ENCODE assay signal across 8 cellular contexts in the genomic region with DNA sequence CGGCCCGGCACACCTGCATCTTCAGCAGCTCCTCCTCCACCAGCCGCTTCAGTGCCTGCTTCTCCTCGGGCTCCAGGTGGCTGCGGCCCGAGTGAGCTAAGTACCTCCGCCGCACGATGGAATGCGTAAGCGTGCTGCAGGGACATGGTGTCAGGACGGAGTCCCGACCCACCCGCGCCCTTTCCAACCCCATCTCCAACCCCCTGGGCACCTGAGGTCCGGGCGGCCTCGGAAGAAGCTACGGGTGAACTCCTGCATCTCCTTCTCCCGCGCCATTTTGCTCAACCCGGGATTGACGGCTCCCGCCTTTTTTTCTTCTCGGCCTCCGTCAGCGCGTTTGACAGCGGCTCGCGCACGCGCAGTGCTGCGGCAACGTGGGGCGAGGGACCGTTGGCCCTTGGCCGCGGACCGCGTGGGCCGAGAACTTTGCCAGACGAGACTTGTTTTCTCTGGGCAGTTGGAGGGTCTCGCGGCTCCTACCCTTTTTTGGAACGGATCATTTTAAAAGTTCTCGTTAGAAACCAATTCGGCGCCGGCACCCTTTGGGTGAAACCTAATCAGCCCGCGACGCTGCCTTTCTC. TPM values are rescaled to one million over a fixed set of nuclear protein-coding genes. Genes with fewer than 3 reads are reported as not detected.
A peak's percentile ranks its signal among the peaks of the same experiment; 100 is the strongest.
DNase-seq lines count a peak whose midpoint lies in the region; ATAC-seq and TF ChIP-seq lines count a peak whose summit lies in the region.

A gene with protein sequence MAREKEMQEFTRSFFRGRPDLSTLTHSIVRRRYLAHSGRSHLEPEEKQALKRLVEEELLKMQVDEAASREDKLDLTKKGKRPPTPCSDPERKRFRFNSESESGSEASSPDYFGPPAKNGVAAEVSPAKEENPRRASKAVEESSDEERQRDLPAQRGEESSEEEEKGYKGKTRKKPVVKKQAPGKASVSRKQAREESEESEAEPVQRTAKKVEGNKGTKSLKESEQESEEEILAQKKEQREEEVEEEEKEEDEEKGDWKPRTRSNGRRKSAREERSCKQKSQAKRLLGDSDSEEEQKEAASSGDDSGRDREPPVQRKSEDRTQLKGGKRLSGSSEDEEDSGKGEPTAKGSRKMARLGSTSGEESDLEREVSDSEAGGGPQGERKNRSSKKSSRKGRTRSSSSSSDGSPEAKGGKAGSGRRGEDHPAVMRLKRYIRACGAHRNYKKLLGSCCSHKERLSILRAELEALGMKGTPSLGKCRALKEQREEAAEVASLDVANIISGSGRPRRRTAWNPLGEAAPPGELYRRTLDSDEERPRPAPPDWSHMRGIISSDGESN (minus strand): TSS at position 288 of the 581 bp plus-strand sequence. CDS start 12 bp downstream, at position 276.

- POLR2A ChIA-PET in activated CD8-positive, alpha-beta T cell treated with anti-CD3 and anti-CD28 coated beads for 36 hours (lab: Charles Lee), result interaction anchor here (0.6 to 7.7 kb wide), 17 partner anchors 9 to 188 kb away, joined by 3 to 74 read pairs (median 6); a partner anchor contains a TSS

- no peaks in the 10 kb centered on the region for H3K9me3 Mint-ChIP-seq in CD4-positive, CD25-positive, alpha-beta regulatory T cell
- H3K9me3 Mint-ChIP-seq in activated CD8-positive, alpha-beta T cell treated with anti-CD3 and anti-CD28 coated beads for 36 hours, result no peaks in the 10 kb centered on the region

- DNase-seq in CD4-positive, CD25-positive, alpha-beta regulatory T cell, result peak; percentile 81 to 89 (median 89)
- peak; percentile 61 to 91 for DNase-seq in HL-60 (ENCODE audit: low read depth in 1 of 2, low spot score in 1 of 2)
- peak; percentile 91 for DNase-seq in NCI-H82 (lab: John Stamatoyannopoulos, UW)
- peak; percentile 90 for DNase-seq in activated CD8-positive, alpha-beta T cell treated with anti-CD3 and anti-CD28 coated beads for 36 hours
- peak; percentile 88 for DNase-seq in lung (ENCODE audit: low spot score)
- peak; percentile 69 to 81 (median 73) for DNase-seq in stimulated activated CD4-positive, alpha-beta T cell treated with anti-CD3 and anti-CD28 coated beads, TNF-alpha, amount 100 ng/mL, for 4 hours (ENCODE audit: low read depth in 3 of 3)

- peak within 1 kb of the TSS; percentile 82 to 95 for H3K9ac ChIP-seq in duodenal mucosa (ENCODE audit: low read depth in 1 of 2, low read length in 2 of 2)

- peak within 1 kb of the TSS; percentile 96 to 99 (median 99) for H3K27ac Mint-ChIP-seq in CD4-positive, CD25-positive, alpha-beta regulatory T cell
- H3K27ac Mint-ChIP-seq in activated CD8-positive, alpha-beta T cell treated with anti-CD3 and anti-CD28 coated beads for 36 hours, result peak within 1 kb of the TSS; percentile 99

- H3K4me1 ChIP-seq in CD4-positive, CD25-positive, alpha-beta regulatory T cell (ENCODE audit: control insufficient read depth, insufficient read depth, low read length, poor library complexity, severe bottlenecking), result peaks cover 20% of the 10 kb centered on the region
- peaks cover 22% of the 10 kb centered on the region in 2 donors for H3K4me1 ChIP-seq in duodenal mucosa (ENCODE audit: control insufficient read depth in 1 of 2, insufficient read depth in 2 of 2, low read length in 2 of 2)
- H3K4me1 ChIP-seq in lung (ENCODE audit: control insufficient read depth in 2 of 2, insufficient read depth in 2 of 2, low read length in 2 of 2), result peaks cover 0 to 13% of the 10 kb centered on the region in 2 donors

- H3K4me3 ChIP-seq in CD4-positive, CD25-positive, alpha-beta regulatory T cell (ENCODE audit: low read depth, low read length), result peak within 1 kb of the TSS; percentile 95
- peak within 1 kb of the TSS; percentile 90 for H3K4me3 ChIP-seq in HL-60 (replicated peaks; ENCODE audit: insufficient read depth, low read length)
- peak within 1 kb of the TSS; percentile 97 for H3K4me3 ChIP-seq in duodenal mucosa (ENCODE audit: low read depth in 1 of 2, low read length in 2 of 2)
- peak within 1 kb of the TSS; percentile 91 for H3K4me3 ChIP-seq in lung

- peak; percentile 51 to 52 for ATAC-seq in CD4-positive, CD25-positive, alpha-beta regulatory T cell (ENCODE audit: low read depth in 2 of 2)
- ATAC-seq in GM19438 (IDR thresholded peaks at IDR 0.05; ENCODE audit: low read depth, unreplicated experiment), result peak; percentile 59
- peak; percentile 63 for ATAC-seq in activated CD8-positive, alpha-beta T cell treated with anti-CD3 and anti-CD28 coated beads for 36 hours
- peak; percentile 79 for ATAC-seq in lung (ENCODE audit: insufficient read depth, low FRiP score)

- H3K9me3 ChIP-seq in CD4-positive, CD25-positive, alpha-beta regulatory T cell (ENCODE audit: control insufficient read depth in 2 of 2, low read length in 2 of 2), result no peaks in the 10 kb centered on the region
- H3K9me3 ChIP-seq in duodenal mucosa (ENCODE audit: control insufficient read depth in 1 of 2, low read length in 2 of 2) (no peaks in the 10 kb centered on the region), lung (ENCODE audit: control insufficient read depth in 2 of 2, insufficient read depth in 1 of 2, low read length in 1 of 2) (no peaks in the 10 kb centered on the region)

- peaks cover 19% of the 10 kb centered on the region for H3K36me3 Mint-ChIP-seq in CD4-positive, CD25-positive, alpha-beta regulatory T cell
- H3K36me3 Mint-ChIP-seq in activated CD8-positive, alpha-beta T cell treated with anti-CD3 and anti-CD28 coated beads for 36 hours (ENCODE audit: low read depth), result peaks cover 30% of the 10 kb centered on the region

- H3K27me3 Mint-ChIP-seq in CD4-positive, CD25-positive, alpha-beta regulatory T cell, result peaks cover 4% of the 10 kb centered on the region
- no peaks in the 10 kb centered on the region for H3K27me3 Mint-ChIP-seq in activated CD8-positive, alpha-beta T cell treated with anti-CD3 and anti-CD28 coated beads for 36 hours

- peaks cover 16% of the 10 kb centered on the region for H3K36me3 ChIP-seq in CD4-positive, CD25-positive, alpha-beta regulatory T cell (ENCODE audit: control insufficient read depth, insufficient read depth, low read length)
- H3K36me3 ChIP-seq in duodenal mucosa (ENCODE audit: control insufficient read depth in 1 of 2, insufficient read depth in 2 of 2, low read length in 2 of 2) (peaks cover 9 to 47% of the 10 kb centered on the region in 2 donors), lung (ENCODE audit: control insufficient read depth in 2 of 2, insufficient read depth in 2 of 2, low read length in 2 of 2) (peaks cover 0 to 35% of the 10 kb centered on the region in 2 donors)

- CTCF ChIA-PET in activated CD8-positive, alpha-beta T cell treated with anti-CD3 and anti-CD28 coated beads for 36 hours (lab: Charles Lee), result interaction anchor here (0.9 to 3.2 kb wide), 6 partner anchors 10 to 304 kb away, joined by 3 to 14 read pairs (median 6); a partner anchor contains a TSS

- peaks cover 9 to 55% (median 18%) of the 10 kb centered on the region in 4 donors for H3K4me1 Mint-ChIP-seq in CD4-positive, CD25-positive, alpha-beta regulatory T cell
- peaks cover 29% of the 10 kb centered on the region for H3K4me1 Mint-ChIP-seq in activated CD8-positive, alpha-beta T cell treated with anti-CD3 and anti-CD28 coated beads for 36 hours (ENCODE audit: low read depth)

- no peaks in the 10 kb centered on the region for H3K27me3 ChIP-seq in CD4-positive, CD25-positive, alpha-beta regulatory T cell (ENCODE audit: control insufficient read depth, insufficient read depth, low read length)
- H3K27me3 ChIP-seq in HL-60 (ENCODE audit: insufficient read depth, poor library complexity, severe bottlenecking) (no peaks in the 10 kb centered on the region), duodenal mucosa (ENCODE audit: control insufficient read depth in 1 of 2, insufficient read depth in 2 of 2, low read length in 2 of 2) (no peaks in the 10 kb centered on the region), lung (ENCODE audit: control insufficient read depth, insufficient read depth) (no peaks in the 10 kb centered on the region)

- peak within 1 kb of the TSS; percentile 99 for H3K27ac ChIP-seq in CD4-positive, CD25-positive, alpha-beta regulatory T cell (ENCODE audit: insufficient read depth, low read length, poor library complexity, severe bottlenecking)
- H3K27ac ChIP-seq in HL-60 (replicated peaks) (peak within 1 kb of the TSS; percentile 99), duodenal mucosa (ENCODE audit: low read depth, low read length) (peak within 1 kb of the TSS; percentile 97), lung (ENCODE audit: low read depth in 1 of 2, low read length in 1 of 2) (peak within 1 kb of the TSS; percentile 91 to 95)

- intact Hi-C loops in activated CD8-positive, alpha-beta T cell treated with anti-CD3 and anti-CD28 coated beads for 36 hours (cut with micrococcal nuclease), result no loop called here

- peak within 1 kb of the TSS; percentile 96 to 99 (median 97) for H3K4me3 Mint-ChIP-seq in CD4-positive, CD25-positive, alpha-beta regulatory T cell
- H3K4me3 Mint-ChIP-seq in activated CD8-positive, alpha-beta T cell treated with anti-CD3 and anti-CD28 coated beads for 36 hours, result peak within 1 kb of the TSS; percentile 96

- no peak for TF ChIP-seq CTCF in HL-60 (IDR thresholded peaks at IDR 0.05; ENCODE audit: insufficient read depth, low read length)
- TF ChIP-seq CTCF in activated CD8-positive, alpha-beta T cell treated with anti-CD3 and anti-CD28 coated beads for 36 hours (IDR thresholded peaks at IDR 0.05), result no peak
- no peak for TF ChIP-seq CTCF in lung (IDR thresholded peaks at IDR 0.05; ENCODE audit: control extremely low read depth, extremely low read depth)

- 0 to 1% methylated on average over 51 to 53 of the region's 53 CpGs for WGBS in lung, 2 donors

RNA-seq across cellular contexts. Expression of the gene that starts here (rescaled TPM):
- 12.4 TPM for total RNA-seq in CD4-positive, CD25-positive, alpha-beta regulatory T cell
- 10 to 100 TPM; 13.9 to 19.9 (median 16.2) TPM for polyA plus RNA-seq in CD4-positive, CD25-positive, alpha-beta regulatory T cell
- total RNA-seq in activated CD8-positive, alpha-beta T cell treated with anti-CD3 and anti-CD28 coated beads for 36 hours, result 10 to 100 TPM; 35.2 to 36.4 TPM
- 10 to 100 TPM; 16.9 to 22.7 TPM for total RNA-seq in lung
- 10 to 100 TPM; 13.1 to 18.4 TPM for polyA plus RNA-seq in lung

Comparison
In these comparisons a context has a peak if more than half of its experiments do, and no peak if none do; other contexts are left out.
1. Peak in every context shown above with its lines: DNase-seq, ATAC-seq, H3K4me3 ChIP-seq and H3K27ac ChIP-seq.